29 cellular contexts compared by ENCODE assay signal in genomic region chr5:38603691-38604090, GRCh38. TPM values are rescaled to one million over a fixed set of nuclear protein-coding genes. Genes with fewer than 3 reads are reported as not detected.
DNase-seq lines count a peak whose midpoint lies in the region; ATAC-seq and TF ChIP-seq lines count a peak whose summit lies in the region.
"Had no signal": no experiment of that assay in that cellular context is flagged by ENCODE, and none has a peak within 500 bp of the region (broad histone marks: within the 10 kb centered on the region; RNA-seq: fewer than 3 reads in every experiment).

No MANE protein-coding gene starts in this region.

- intact Hi-C loops in HCT116 (cut with micrococcal nuclease) (no loop called here), heart right ventricle (cut with DNase I) (loop anchor here in 2 of 10 donors (5.0 kb wide), 2 partner anchors 59 to 179 kb away; no protein-coding TSS in a partner anchor)

- TF ChIP-seq POLR2A in HCT116 (IDR thresholded peaks at IDR 0.05; ENCODE audit: borderline replicate concordance, extremely low read depth, insufficient read depth, insufficient read length) = no peak

- POLR2A ChIA-PET in HCT116 (lab: Charles Lee) = no interaction called here

- peaks cover 18 to 45% of the 10 kb centered on the region in 2 experiments for H3K4me1 ChIP-seq in HCT116 (ENCODE audit: control insufficient read depth in 1 of 2, insufficient read depth in 2 of 2, low read length in 2 of 2)
- peaks cover 17 to 57% (median 41%) of the 10 kb centered on the region in 9 donors for H3K4me1 ChIP-seq in heart right ventricle
- H3K4me1 ChIP-seq: colonic mucosa had no signal

- no peak overlapping the region for H2AFZ ChIP-seq in HCT116 (ENCODE audit: low read depth, low read length, poor library complexity, severe bottlenecking)
- H2AFZ ChIP-seq: GM23248 had no signal

- H3K27me3 ChIP-seq in HCT116 (ENCODE audit: insufficient read depth, low read length) = no peaks in the 10 kb centered on the region
- H3K27me3 ChIP-seq in heart right ventricle = no peaks in the 10 kb centered on the region
- H3K27me3 ChIP-seq: cardiac muscle cell, colonic mucosa, sigmoid colon, upper lobe of left lung had no signal

- no peaks in the 10 kb centered on the region for H4K20me1 ChIP-seq in HCT116 (ENCODE audit: insufficient read depth)

- BruUV-seq in HCT116 (replicated peaks; lab: Mats Ljungman, UMichigan) = no TSS peak

- RAD21 ChIA-PET in HCT116 (lab: Charles Lee; ENCODE audit: low non-redundant PET in 1 of 2, low total read pairs in 2 of 2, uncharacterized antibody in 2 of 2, unreplicated experiment in 2 of 2) = no interaction called here

- DNase-seq in HCT116 (ENCODE audit: low read depth, low spot score) = no peak
- peak; percentile 62 for DNase-seq in SW480 (ENCODE audit: low spot score)
- DNase-seq in glomerular visceral epithelial cell (ENCODE audit: extremely low spot score) = peak; percentile 43
- DNase-seq in stromal cell of bone marrow (ENCODE audit: low read depth) = peak; percentile 27
- no peak for DNase-seq in NCI-H1417 (lab: John Stamatoyannopoulos, UW)
- no peak for DNase-seq in effector CD4-positive, alpha-beta T cell
- DNase-seq in heart right ventricle = no peak
- DNase-seq: activated CD8-positive, alpha-beta T cell treated with anti-CD3 and anti-CD28 coated beads, Interleukin-2, amount 10 ng/mL, durations not matched to agents 7 days and 5 days; amygdala; colonic mucosa; DND-41; effector CD8-positive, alpha-beta T cell; GM23248; head of caudate nucleus; lower lobe of right lung; natural killer cell; NCI-H1092 treated with DMSO at 0.1 percent for 48 hours; NCI-H187 treated with DMSO at 0.1 percent for 48 hours; NCI-H2171; NCI-H524; occipital lobe; OCI-M1; psoas muscle; SHP77 treated with DMSO at 0.1 percent for 48 hours; sigmoid colon; stimulated activated CD4-positive, alpha-beta T cell treated with anti-CD3 and anti-CD28 coated beads, Interleukin-4, amount 100 ng/mL, for 24 hours; upper lobe of left lung had no signal

- H3K27ac ChIP-seq in HCT116 (ENCODE audit: low read depth, low read length) (no peak overlapping the region), heart right ventricle (no peak overlapping the region)
- H3K27ac ChIP-seq: cardiac muscle cell, colonic mucosa, epithelial cell of prostate, GM23248, lower lobe of right lung, psoas muscle, sigmoid colon, upper lobe of left lung had no signal

- TF ChIP-seq RAD21 in HCT116 (IDR thresholded peaks at IDR 0.05; ENCODE audit: low read depth) = no peak

- H3K4me3 ChIP-seq in HCT116 (replicated peaks in 1 of 2; ENCODE audit: low read depth in 1 of 2, low read length in 2 of 2) (no peak overlapping the region), heart right ventricle (no peak overlapping the region)
- H3K4me3 ChIP-seq: cardiac muscle cell, colonic mucosa, GM23248, lower lobe of right lung, psoas muscle, sigmoid colon, upper lobe of left lung had no signal

- no peaks in the 10 kb centered on the region for H3K9me2 ChIP-seq in HCT116 (ENCODE audit: insufficient read depth)

- CTCF ChIA-PET in HCT116 (lab: Charles Lee) = no interaction called here

- H3K9ac ChIP-seq in HCT116 (ENCODE audit: low read length) = no peak overlapping the region
- H3K9ac ChIP-seq: GM23248 had no signal

- no peaks in the 10 kb centered on the region for H3K36me3 ChIP-seq in HCT116 (ENCODE audit: control insufficient read depth in 1 of 2, insufficient read depth in 2 of 2, low read length in 2 of 2)
- no peaks in the 10 kb centered on the region for H3K36me3 ChIP-seq in heart right ventricle
- H3K36me3 ChIP-seq: cardiac muscle cell, colonic mucosa, lower lobe of right lung, sigmoid colon, upper lobe of left lung had no signal

- ATAC-seq in HCT116 (peak; percentile 40; the same call in 1 of the 2 replicates), heart right ventricle (no peak)
- ATAC-seq: activated CD8-positive, alpha-beta T cell treated with anti-CD3 and anti-CD28 coated beads, Interleukin-2, amount 10 ng/mL, durations not matched to agents 7 days and 5 days; lower lobe of right lung; natural killer cell; psoas muscle had no signal

- H3K4me2 ChIP-seq in HCT116 (ENCODE audit: low read length) = no peak overlapping the region

- WGBS in heart right ventricle, 2 donors = 93 to 97% methylated on average over 3 of the region's 3 CpGs

- TF ChIP-seq CTCF in HCT116 (IDR thresholded peaks at IDR 0.05 in 2 of 3, conservative IDR thresholded peaks at IDR 0.05 in 1 of 3; ENCODE audit: borderline replicate concordance in 1 of 3, insufficient read depth in 1 of 3, low read depth in 2 of 3, low read length in 2 of 3) (no peak), heart right ventricle (IDR thresholded peaks at IDR 0.05) (no peak)

- no peaks in the 10 kb centered on the region for H3K79me2 ChIP-seq in HCT116 (ENCODE audit: insufficient read depth, low read length)

- H3K9me3 ChIP-seq in HCT116 (ENCODE audit: control insufficient read depth in 1 of 2, insufficient read depth in 1 of 2, low read depth in 1 of 2, low read length in 2 of 2) (no peaks in the 10 kb centered on the region), heart right ventricle (no peaks in the 10 kb centered on the region)
- H3K9me3 ChIP-seq: colonic mucosa, lower lobe of right lung, psoas muscle, sigmoid colon, upper lobe of left lung had no signal

TF ChIP-seq in HCT116, 20 proteins besides CTCF, POLR2A, EP300 and RAD21:
- TF ChIP-seq SIN3A (IDR thresholded peaks at IDR 0.05; ENCODE audit: low read depth) (no peak), SP1 (IDR thresholded peaks at IDR 0.05; ENCODE audit: low read depth) (no peak), YY1 (IDR thresholded peaks at IDR 0.05; ENCODE audit: extremely low read depth, insufficient replicate concordance, low read depth, low read length) (no peak), REST (IDR thresholded peaks at IDR 0.05; ENCODE audit: low read depth) (no peak), JUND (IDR thresholded peaks at IDR 0.05) (no peak), TCF7L2 (IDR thresholded peaks at IDR 0.05; ENCODE audit: borderline replicate concordance, extremely low read depth, insufficient read depth, insufficient read length) (no peak), ZNF274 (IDR thresholded peaks at IDR 0.05; ENCODE audit: low read depth, low read length) (no peak), ZFX (IDR thresholded peaks at IDR 0.05) (no peak), POLR2AphosphoS5 (IDR thresholded peaks at IDR 0.05; ENCODE audit: low read depth, low read length) (no peak), ELF1 (IDR thresholded peaks at IDR 0.05; ENCODE audit: borderline replicate concordance, low read depth) (no peak), CBX3 (IDR thresholded peaks at IDR 0.05; ENCODE audit: low read depth) (no peak), EZH2phosphoT487 (IDR thresholded peaks at IDR 0.05; ENCODE audit: borderline replicate concordance) (no peak)
TF ChIP-seq in HCT116: peak in this region for 0.

RNA-seq across cellular contexts. Expression of gene LIFR, which starts 47.2 kb away (rescaled TPM):
- total RNA-seq in HCT116 (2021; ENCODE audit: unreplicated experiment) (10.6 TPM), heart right ventricle (10 to 100 TPM; 34.7 to 58.8 (median 46.0) TPM)
- polyA plus RNA-seq in HCT116 (2012) = 1.4 and 2.1 TPM in 2 replicates
- polyA plus RNA-seq in heart right ventricle = 10 to 100 TPM in 1 of 2 donors, 1 to 10 TPM in 1; 6.0 to 27.2 TPM
- total RNA-seq: activated CD8-positive, alpha-beta T cell treated with anti-CD3 and anti-CD28 coated beads, Interleukin-2, amount 10 ng/mL, durations not matched to agents 7 days and 5 days; natural killer cell had no signal

Comparison
In these comparisons a context has a peak if more than half of its experiments do, and no peak if none do; other contexts are left out.
1. DNase-seq: peak in SW480 (single experiment), glomerular visceral epithelial cell (single experiment) and stromal cell of bone marrow (single experiment); none in HCT116 (single experiment), NCI-H1417 (0 of 3), effector CD4-positive, alpha-beta T cell (single experiment) and heart right ventricle (0 of 2).